Comparison of ENCODE assay signal across 8 cellular contexts in the genomic region with DNA sequence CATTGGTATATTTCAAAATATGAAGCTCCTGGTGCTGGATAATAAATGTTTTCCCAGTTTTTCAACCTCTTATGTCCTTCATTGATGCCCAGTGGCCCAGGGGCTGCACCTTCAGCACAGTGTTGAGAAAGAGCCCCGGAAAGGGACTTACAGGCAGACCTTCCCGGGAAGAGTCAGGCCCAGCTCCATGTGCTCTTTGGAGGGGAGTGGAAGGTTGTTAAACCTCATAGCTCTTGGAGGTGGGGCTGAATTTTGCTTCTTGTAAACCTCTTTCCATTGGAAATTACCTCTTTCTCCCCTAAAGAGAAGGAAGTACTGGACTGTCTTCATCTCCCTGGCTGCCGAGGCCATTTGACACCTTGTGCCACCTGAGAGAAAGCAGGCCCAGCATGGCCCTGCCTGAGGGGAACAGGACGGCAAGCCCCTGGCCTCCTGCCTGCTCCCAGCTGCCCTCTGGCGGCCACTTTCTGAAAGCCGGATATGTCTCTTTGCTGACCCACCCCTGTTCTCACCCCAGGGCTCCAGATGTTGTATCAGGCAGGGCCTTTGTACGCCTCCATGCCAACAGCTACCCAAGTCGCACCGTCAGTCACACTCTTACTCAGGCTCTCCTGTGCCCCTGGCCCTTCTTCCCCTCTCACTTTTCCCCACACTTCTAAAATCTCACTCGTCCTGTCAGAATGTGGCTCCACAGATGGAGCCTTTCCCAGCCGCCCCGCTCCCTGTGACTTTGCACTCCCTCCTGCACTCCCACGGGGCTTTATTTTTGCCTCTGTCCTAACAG.
A peak's percentile ranks its signal among the peaks of the same experiment; 100 is the strongest.
DNase-seq lines count a peak whose midpoint lies in the region; ATAC-seq and TF ChIP-seq lines count a peak whose summit lies in the region.

No MANE protein-coding gene starts in this region.

- peak; percentile 60 for ATAC-seq in HG02763 (IDR thresholded peaks at IDR 0.05; ENCODE audit: unreplicated experiment)

- TF ChIP-seq CTCF in GM12874 (IDR thresholded peaks at IDR 0.05; ENCODE audit: insufficient read depth, low read depth, low read length) (peak; percentile 91), astrocyte of the spinal cord (IDR thresholded peaks at IDR 0.05; ENCODE audit: low read depth, low read length) (peak; percentile 91)

- in situ Hi-C loops in astrocyte of the spinal cord (cut with HindIII; ENCODE audit: low sequenced_read_pairs), result no loop called here

- no peak overlapping the region for H3K4me3 ChIP-seq in astrocyte of the spinal cord (ENCODE audit: low read depth, low read length)

- DNase-seq in NCI-H1694 treated with DMSO at 0.1 percent for 48 hours (lab: John Stamatoyannopoulos, UW) (peak; percentile 80), UCSD-AML1 (lab: John Stamatoyannopoulos, UW; ENCODE audit: unreplicated experiment) (peak; percentile 82), astrocyte of the spinal cord (ENCODE audit: low read depth, low spot score) (peak; percentile 59), iPS-NIHi11 (ENCODE audit: low spot score) (peak; percentile 93), NCI-H1048 (lab: John Stamatoyannopoulos, UW) (no peak)
- peak; percentile 70 to 81 for DNase-seq in stimulated activated CD4-positive, alpha-beta T cell treated with anti-CD3 and anti-CD28 coated beads, Interleukin-15, amount 100 ng/mL, for 1 hour (ENCODE audit: low read depth in 1 of 2, low spot score in 1 of 2)
